Comparison of ENCODE assay signal across 6 cellular contexts in the genomic region with DNA sequence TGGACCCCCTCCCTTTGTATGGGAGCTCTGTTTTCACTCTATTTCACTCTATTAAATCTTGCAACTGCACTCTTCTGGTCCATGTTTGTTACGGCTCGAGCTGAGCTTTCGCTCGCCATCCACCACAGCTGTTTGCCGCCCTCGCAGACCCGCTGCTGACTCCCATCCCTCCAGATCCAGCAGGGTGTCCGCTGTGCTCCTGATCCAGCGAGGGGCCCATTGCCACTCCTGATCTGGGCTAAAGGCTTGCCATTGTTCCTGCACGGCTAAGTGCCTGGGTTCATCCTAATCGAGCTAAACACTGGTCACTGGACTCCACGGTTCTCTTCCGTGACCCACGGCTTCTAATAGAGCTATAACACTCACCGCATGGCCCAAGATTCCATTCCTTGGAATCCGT.
DNase-seq lines count a peak whose midpoint lies in the region; ATAC-seq, FAIRE-seq and TF ChIP-seq lines count a peak whose summit lies in the region.
"Not testable (repeated sequence)": the region's sequence is repeated elsewhere in the genome, so short reads cannot be mapped to it uniquely, and the experiment has no call there.

No MANE protein-coding gene starts in this region.

- TF ChIP-seq RAD21 in K562 (CRISPR knock-in tag; conservative IDR thresholded peaks at IDR 0.05 in 1 of 2, IDR thresholded peaks at IDR 0.05 in 1 of 2): not testable (repeated sequence)

- H3K9me1 ChIP-seq in K562 (ENCODE audit: control insufficient read depth, insufficient read depth, low read length): not testable (repeated sequence)

- not testable (repeated sequence) for FAIRE-seq in K562 (lab: Jason Lieb, UNC)

- not testable (repeated sequence) for TF ChIP-seq POLR2A in K562 (conservative IDR thresholded peaks at IDR 0.05)

- not testable (repeated sequence) for H3K27me3 Mint-ChIP-seq in dendritic cell treated with granulocyte-macrophage colony-stimulating factor and Interleukin-4, amounts not matched to agents 40 ng/mL and 50 ng/mL, for 4 days; neural progenitor cell (ENCODE audit: insufficient read depth, low read depth)

- not testable (repeated sequence) for H3K79me2 ChIP-seq in PC-9 (ENCODE audit: low read depth); K562 (ENCODE audit: control insufficient read depth, insufficient read depth, low read length); neural progenitor cell (ENCODE audit: low read depth)

- in situ Hi-C loops in K562 (cut with MboI): not testable (repeated sequence)

- H3K9me3 ChIP-seq in PC-9 (ENCODE audit: insufficient read depth, low read depth); K562 (replicated peaks; ENCODE audit: control insufficient read depth, insufficient read depth, low read depth, low read length); neural progenitor cell (ENCODE audit: low read depth): not testable (repeated sequence)

- not testable (repeated sequence) for H3K9me3 Mint-ChIP-seq in dendritic cell treated with granulocyte-macrophage colony-stimulating factor and Interleukin-4, amounts not matched to agents 40 ng/mL and 50 ng/mL, for 4 days; neural progenitor cell

- not testable (repeated sequence) for TF ChIP-seq CTCF in PC-9 (conservative IDR thresholded peaks at IDR 0.05); K562 (IDR thresholded peaks at IDR 0.05 in 2 of 3, conservative IDR thresholded peaks at IDR 0.05 in 1 of 3; ENCODE audit: insufficient read depth in 2 of 3, low read depth in 1 of 3, low read length in 3 of 3); neural progenitor cell (IDR thresholded peaks at IDR 0.05)

- H3K27me3 ChIP-seq in PC-9 (ENCODE audit: insufficient read depth, low read depth); K562 (ENCODE audit: control insufficient read depth in 2 of 2, insufficient read depth in 2 of 2, low read length in 2 of 2); layer of hippocampus (ENCODE audit: control insufficient read depth, insufficient read depth, low read length); neural progenitor cell: not testable (repeated sequence)

- TF ChIP-seq EP300 in K562 (IDR thresholded peaks at IDR 0.05; ENCODE audit: low read length): not testable (repeated sequence)

- H3K4me2 ChIP-seq in PC-9, neural progenitor cell: not testable (repeated sequence)
- peak overlapping the region; percentile 19; the same call in 1 of the 2 replicates for H3K4me2 ChIP-seq in K562 (ENCODE audit: insufficient read depth, low read length)

- intact Hi-C loops in PC-9 (cut with micrococcal nuclease; ENCODE audit: unreplicated experiment); K562 (cut with micrococcal nuclease); dendritic cell treated with granulocyte-macrophage colony-stimulating factor and Interleukin-4, amounts not matched to agents 40 ng/mL and 50 ng/mL, for 4 days (cut with micrococcal nuclease): not testable (repeated sequence)

- peaks cover 18% of the 10 kb centered on the region for H3K4me1 Mint-ChIP-seq in dendritic cell treated with granulocyte-macrophage colony-stimulating factor and Interleukin-4, amounts not matched to agents 40 ng/mL and 50 ng/mL, for 4 days (ENCODE audit: low read depth)
- H3K4me1 Mint-ChIP-seq in neural progenitor cell: peaks cover 11% of the 10 kb centered on the region

- 9% methylated on average over 15 of the region's 16 CpGs for WGBS in K562 (ENCODE audit: insufficient coverage, low coverage, missing lambda C conversion rate)

- not testable (repeated sequence) for ATAC-seq in K562

- H3K36me3 Mint-ChIP-seq in dendritic cell treated with granulocyte-macrophage colony-stimulating factor and Interleukin-4, amounts not matched to agents 40 ng/mL and 50 ng/mL, for 4 days (ENCODE audit: low read depth); neural progenitor cell: not testable (repeated sequence)

- BruUV-seq in PC-9 (replicated peaks; lab: Mats Ljungman, UMichigan); K562 (replicated peaks; lab: Mats Ljungman, UMichigan): not testable (repeated sequence)

- H3F3A ChIP-seq in PC-9 (ENCODE audit: insufficient read depth, low read depth); neural progenitor cell (ENCODE audit: low read depth): not testable (repeated sequence)

- not testable (repeated sequence) for H3K9ac ChIP-seq in K562 (ENCODE audit: insufficient read depth in 1 of 2, low read depth in 2 of 2, low read length in 2 of 2); neural progenitor cell

- not testable (repeated sequence) for H3K4me1 ChIP-seq in PC-9 (replicated peaks; ENCODE audit: insufficient read depth); K562 (replicated peaks in 1 of 2; ENCODE audit: control insufficient read depth in 2 of 2, insufficient read depth in 2 of 2, low read length in 2 of 2); neural progenitor cell

- POLR2A ChIA-PET in PC-9 (lab: Charles Lee; ENCODE audit: unreplicated experiment): not testable (repeated sequence)
- POLR2A ChIA-PET in K562 (lab: Yijun Ruan, JAX): interaction anchor here (1.6 kb wide), 1 partner anchor 29 kb away, joined by 6 read pairs; no protein-coding TSS in a partner anchor

- not testable (repeated sequence) for H3K27ac ChIP-seq in PC-9; K562 (ENCODE audit: extremely low read depth, low read depth, low read length); neural progenitor cell
- H3K27ac ChIP-seq in layer of hippocampus (ENCODE audit: low read depth, low read length) (peak overlapping the region; percentile 75), temporal lobe (ENCODE audit: low read depth, low read length) (peak overlapping the region; percentile 97)

- not testable (repeated sequence) for H3K4me3 ChIP-seq in PC-9, K562, neural progenitor cell

- H3K4me3 Mint-ChIP-seq in dendritic cell treated with granulocyte-macrophage colony-stimulating factor and Interleukin-4, amounts not matched to agents 40 ng/mL and 50 ng/mL, for 4 days; neural progenitor cell: not testable (repeated sequence)

- CTCF ChIA-PET in PC-9 (lab: Charles Lee); K562 (lab: Yijun Ruan, JAX; ENCODE audit: low intra/inter-chr PET ratio): not testable (repeated sequence)

- peak overlapping the region; percentile 33 for H3K27ac Mint-ChIP-seq in dendritic cell treated with granulocyte-macrophage colony-stimulating factor and Interleukin-4, amounts not matched to agents 40 ng/mL and 50 ng/mL, for 4 days
- peak overlapping the region; percentile 63 for H3K27ac Mint-ChIP-seq in neural progenitor cell

- peak overlapping the region; percentile 4; the same call in 1 of the 2 replicates for H2AFZ ChIP-seq in PC-9
- H2AFZ ChIP-seq in K562 (ENCODE audit: low read depth, low read length): peak overlapping the region; percentile 25; the same call in 1 of the 2 replicates
- H2AFZ ChIP-seq in neural progenitor cell (replicated peaks): not testable (repeated sequence)

- not testable (repeated sequence) for H3K36me3 ChIP-seq in PC-9 (ENCODE audit: low read depth); K562 (ENCODE audit: control insufficient read depth, insufficient read depth, low read length); neural progenitor cell

- H4K20me1 ChIP-seq in PC-9 (ENCODE audit: insufficient read depth); K562 (replicated peaks; ENCODE audit: control insufficient read depth, insufficient read depth, low read length); neural progenitor cell (ENCODE audit: low read depth): not testable (repeated sequence)

- not testable (repeated sequence) for DNase-seq in PC-9; K562 (ENCODE audit: extremely low read depth in 1 of 4, low spot score in 3 of 4); neural progenitor cell (ENCODE audit: low spot score)

- not testable (repeated sequence) for H3K9me2 ChIP-seq in PC-9 (ENCODE audit: insufficient read depth)
